23 cellular contexts compared by ENCODE assay signal in genomic region chr14:77353469-77354141, GRCh38. TPM values are rescaled to one million over a fixed set of nuclear protein-coding genes. Genes with fewer than 3 reads are reported as not detected.
DNase-seq lines count a peak whose midpoint lies in the region; ATAC-seq and TF ChIP-seq lines count a peak whose summit lies in the region.
"Had no signal": no experiment of that assay in that cellular context is flagged by ENCODE, and none has a peak within 500 bp of the region (broad histone marks: within the 10 kb centered on the region; RNA-seq: fewer than 3 reads in every experiment).

No MANE protein-coding gene starts in this region.

- peaks cover 4% of the 10 kb centered on the region for H3K4me1 Mint-ChIP-seq in progenitor cell of endocrine pancreas (ENCODE audit: low read depth)
- H3K4me1 Mint-ChIP-seq: GM23338 had no signal

- H3K4me3 Mint-ChIP-seq in progenitor cell of endocrine pancreas (ENCODE audit: low read depth), result no peak overlapping the region
- H3K4me3 Mint-ChIP-seq: CD14-positive monocyte, GM23338, IgD-negative memory B cell had no signal

- H3K9me3 ChIP-seq in aorta (ENCODE audit: control insufficient read depth, low read length), result no peaks in the 10 kb centered on the region
- H3K9me3 ChIP-seq in thyroid gland, result no peaks in the 10 kb centered on the region

- no peak overlapping the region for H3K4me3 ChIP-seq in aorta (ENCODE audit: low read length in 2 of 2)
- no peak overlapping the region for H3K4me3 ChIP-seq in thyroid gland (replicated peaks in 1 of 3)
- H3K4me3 ChIP-seq: GM23338 had no signal

- TF ChIP-seq CTCF in progenitor cell of endocrine pancreas (IDR thresholded peaks at IDR 0.05; ENCODE audit: unreplicated experiment), result no peak
- no peak for TF ChIP-seq CTCF in thyroid gland (IDR thresholded peaks at IDR 0.05)

- TF ChIP-seq POLR2A in thyroid gland (IDR thresholded peaks at IDR 0.05), result no peak

- H3K27me3 ChIP-seq in aorta (ENCODE audit: control insufficient read depth in 1 of 2, insufficient read depth in 2 of 2, low read length in 1 of 2) (no peaks in the 10 kb centered on the region), thyroid gland (no peaks in the 10 kb centered on the region)

- H3K4me1 ChIP-seq in aorta (ENCODE audit: control insufficient read depth in 1 of 2, insufficient read depth in 2 of 2, low read length in 2 of 2) (no peaks in the 10 kb centered on the region), thyroid gland (no peaks in the 10 kb centered on the region)

- 88 to 89% methylated on average over 5 of the region's 5 CpGs for WGBS in aorta, 2 donors
- 91 to 93% methylated on average over 5 of the region's 5 CpGs for WGBS in thyroid gland, 2 donors

- ATAC-seq in sciatic nerve, result no peak
- ATAC-seq in aorta (ENCODE audit: low FRiP score), result no peak
- ATAC-seq: GM23338, HCT116 had no signal

- no peak overlapping the region for H3K27ac ChIP-seq in aorta (ENCODE audit: low read depth in 1 of 2, low read length in 2 of 2)
- H3K27ac ChIP-seq in thyroid gland, result no peak overlapping the region

- H3K27me3 Mint-ChIP-seq in progenitor cell of endocrine pancreas, result no peaks in the 10 kb centered on the region
- H3K27me3 Mint-ChIP-seq: IgD-negative memory B cell had no signal

- H3K36me3 Mint-ChIP-seq in progenitor cell of endocrine pancreas (ENCODE audit: insufficient read depth), result peaks cover 9% of the 10 kb centered on the region

- DNase-seq in Ammon's horn (ENCODE audit: low spot score) (peak; percentile 37), SK-MEL-5 (ENCODE audit: low read depth, low spot score) (peak; percentile 89), inferior parietal cortex (ENCODE audit: extremely low spot score) (peak; percentile 23), progenitor cell of endocrine pancreas (ENCODE audit: low spot score, unreplicated experiment) (no peak), sciatic nerve (ENCODE audit: low spot score) (no peak), aorta (no peak), T1000 (lab: John Stamatoyannopoulos, UW) (no peak), thyroid gland (no peak)
- DNase-seq: 8988T, AML-193, DMS53, GDM1, NCI-H1105, NCI-H146, NCI-H2029, NCI-H345, NCI-H524 treated with DMSO at 0.1 percent for 48 hours, NCI-H82, Right ventricle myocardium superior had no signal

- intact Hi-C loops in sciatic nerve (cut with DNase I) (no loop called here), aorta (cut with DNase I) (no loop called here), thyroid gland (cut with DNase I) (no loop called here)

- peak overlapping the region; percentile 39 for H3K27ac Mint-ChIP-seq in progenitor cell of endocrine pancreas
- H3K27ac Mint-ChIP-seq: GM23338 had no signal

- H3K9me3 Mint-ChIP-seq in progenitor cell of endocrine pancreas (ENCODE audit: low read depth), result no peaks in the 10 kb centered on the region
- H3K9me3 Mint-ChIP-seq: GM23338, IgD-negative memory B cell had no signal

- in situ Hi-C loops in SK-MEL-5 (cut with HindIII; ENCODE audit: low pct_unique_long_range_greater_than_20kb, low sequenced_read_pairs), result no loop called here

- H3K36me3 ChIP-seq in aorta (ENCODE audit: control insufficient read depth in 1 of 2, insufficient read depth in 2 of 2, low read length in 1 of 2) (no peaks in the 10 kb centered on the region), thyroid gland (peaks cover 0 to 7% of the 10 kb centered on the region in 2 donors)

RNA-seq across cellular contexts. Expression of gene TMED8, which starts 23.3 kb away (rescaled TPM):
- 22.2 and 22.6 TPM in 2 replicates for total RNA-seq in SK-MEL-5 (2014; rRNA removed; shearing (Covaris generic))
- 16.3 and 24.3 TPM in 2 replicates for polyA plus RNA-seq in SK-MEL-5 (2015; cell fraction: cytosol; rRNA removed)
- polyA plus RNA-seq in SK-MEL-5 (2015; cell fraction: nucleus; rRNA removed), result 10.3 and 12.5 TPM in 2 replicates
- total RNA-seq in progenitor cell of endocrine pancreas (18.4 and 18.7 TPM in 2 replicates), sciatic nerve (10.5 TPM), aorta (1 to 10 TPM; 8.0 to 9.4 TPM), thyroid gland (10 to 100 TPM; 20.9 to 33.3 (median 28.8) TPM)
- 1 to 10 TPM; 2.5 to 4.0 TPM for polyA plus RNA-seq in aorta

RNA-seq across cellular contexts. Expression of gene SAMD15, which starts 23.6 kb away (rescaled TPM):
- total RNA-seq in SK-MEL-5 (2014; rRNA removed; shearing (Covaris generic)), result 1.4 and 2.0 TPM in 2 replicates
- polyA plus RNA-seq in SK-MEL-5 (2015; cell fraction: cytosol; rRNA removed), result 1.0 and 3.3 TPM in 2 replicates
- polyA plus RNA-seq in SK-MEL-5 (2015; cell fraction: nucleus; rRNA removed), result 2.1 and 4.9 TPM in 2 replicates
- 9.5 and 10.7 TPM in 2 replicates for total RNA-seq in progenitor cell of endocrine pancreas
- total RNA-seq in sciatic nerve, result 0.36 TPM
- under 1 TPM; 0.42 to 0.71 TPM for total RNA-seq in aorta
- polyA plus RNA-seq in aorta, result 1 to 10 TPM in 1 of 2 donors, under 1 TPM in 1; 0.36 to 7.4 TPM
- 1 to 10 TPM; 4.8 to 9.5 (median 7.3) TPM for total RNA-seq in thyroid gland
- total RNA-seq: Right ventricle myocardium superior had no signal

RNA-seq across cellular contexts. Expression of gene GSTZ1, which starts 32.8 kb away (rescaled TPM):
- 51.3 and 67.4 TPM in 2 replicates for total RNA-seq in SK-MEL-5 (2014; rRNA removed; shearing (Covaris generic))
- polyA plus RNA-seq in SK-MEL-5 (2015; cell fraction: cytosol; rRNA removed), result 62.3 and 64.6 TPM in 2 replicates
- polyA plus RNA-seq in SK-MEL-5 (2015; cell fraction: nucleus; rRNA removed), result 41.6 and 43.5 TPM in 2 replicates
- total RNA-seq in progenitor cell of endocrine pancreas (29.0 and 31.2 TPM in 2 replicates), sciatic nerve (9.5 TPM), aorta (1 to 10 TPM; 5.8 to 8.6 TPM), thyroid gland (10 to 100 TPM; 18.0 to 50.1 (median 35.6) TPM)
- 10 to 100 TPM in 1 of 2 donors, 1 to 10 TPM in 1; 9.9 to 17.2 TPM for polyA plus RNA-seq in aorta

RNA-seq across cellular contexts. Expression of gene POMT2, which starts 32.9 kb away (rescaled TPM):
- total RNA-seq in SK-MEL-5 (2014; rRNA removed; shearing (Covaris generic)), result 22.2 and 23.8 TPM in 2 replicates
- polyA plus RNA-seq in SK-MEL-5 (2015; cell fraction: cytosol; rRNA removed), result 23.4 and 31.7 TPM in 2 replicates
- polyA plus RNA-seq in SK-MEL-5 (2015; cell fraction: nucleus; rRNA removed), result 284 and 333 TPM in 2 replicates
- total RNA-seq in progenitor cell of endocrine pancreas (65.5 and 66.9 TPM in 2 replicates), sciatic nerve (30.4 TPM), aorta (10 to 100 TPM; 15.6 to 23.4 TPM), thyroid gland (10 to 100 TPM; 19.1 to 36.4 (median 25.7) TPM)
- polyA plus RNA-seq in aorta, result 10 to 100 TPM in 1 of 2 donors, 1 to 10 TPM in 1; 3.1 to 20.3 TPM

Comparison
In these comparisons a context has a peak if more than half of its experiments do, and no peak if none do; other contexts are left out.
1. DNase-seq: peak in Ammon's horn (single experiment), SK-MEL-5 (single experiment) and inferior parietal cortex (single experiment); none in progenitor cell of endocrine pancreas (single experiment), sciatic nerve (single experiment), aorta (0 of 2), T1000 (single experiment) and thyroid gland (0 of 2).